Comparison of ENCODE assay signal across 11 cellular contexts in the genomic region with DNA sequence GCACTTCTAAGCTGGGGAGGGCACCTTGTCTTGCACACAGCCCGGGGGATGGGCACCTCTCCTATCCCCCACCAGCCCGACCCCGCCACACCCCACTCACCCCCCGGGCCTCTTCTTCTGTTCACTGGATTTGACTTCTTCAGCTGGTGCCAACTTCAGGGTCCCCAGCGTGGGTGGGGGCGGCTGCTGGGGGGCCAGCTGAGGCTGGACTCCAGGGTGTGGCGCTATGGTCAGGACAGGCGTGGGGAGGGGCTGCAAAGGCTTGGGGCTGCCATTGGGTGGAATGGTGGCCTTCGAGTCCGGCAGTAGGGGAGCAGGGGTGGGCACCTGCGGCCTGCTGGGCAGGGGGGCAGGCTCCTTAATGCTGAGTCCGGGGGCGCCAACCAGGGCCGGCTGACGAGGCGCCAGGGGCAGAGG. TPM values are rescaled to one million over a fixed set of nuclear protein-coding genes. Genes with fewer than 3 reads are reported as not detected.
A peak's percentile ranks its signal among the peaks of the same experiment; 100 is the strongest.
DNase-seq lines count a peak whose midpoint lies in the region; ATAC-seq, FAIRE-seq and TF ChIP-seq lines count a peak whose summit lies in the region.
"Had no signal": no experiment of that assay in that cellular context is flagged by ENCODE, and none has a peak within 500 bp of the region (broad histone marks: within the 10 kb centered on the region; RNA-seq: fewer than 3 reads in every experiment).

No MANE protein-coding gene starts in this region.

- no peak for TF ChIP-seq POLR2A in A549 (IDR thresholded peaks at IDR 0.05; ENCODE audit: low read length)

- no peaks in the 10 kb centered on the region for H3K9me3 ChIP-seq in A549
- H3K9me3 ChIP-seq in NT2/D1 (ENCODE audit: insufficient read depth, low read length), result no peaks in the 10 kb centered on the region
- no peaks in the 10 kb centered on the region for H3K9me3 ChIP-seq in endodermal cell (ENCODE audit: control insufficient read depth, low read length)
- no peaks in the 10 kb centered on the region for H3K9me3 ChIP-seq in neutrophil

- H3K9ac ChIP-seq in NT2/D1 (ENCODE audit: insufficient read length, low read depth) (peak overlapping the region; percentile 63), endodermal cell (ENCODE audit: extremely low read depth, low read length, poor library complexity, severe bottlenecking) (no peak overlapping the region)

- H3K4me3 Mint-ChIP-seq in endodermal cell, result peak overlapping the region; percentile 58

- peak overlapping the region; percentile 99 for H3K4me2 ChIP-seq in A549

- POLR2A ChIA-PET in A549 (lab: Yijun Ruan, JAX), result no interaction called here

- H3K4me3 ChIP-seq in A549 (peak overlapping the region; percentile 66; the same call in 2 of the 3 replicates), NT2/D1 (ENCODE audit: insufficient read length, low read depth) (no peak overlapping the region), endodermal cell (ENCODE audit: low read length) (no peak overlapping the region), neutrophil (ENCODE audit: low read depth in 1 of 2, low read length in 1 of 2) (peak overlapping the region; percentile 69 to 86)

- in situ Hi-C loops in GM13977 (cut with MboI; ENCODE audit: low pct_unique_long_range_greater_than_20kb, low sequenced_read_pairs, unreplicated experiment), result no loop called here

- CTCF ChIA-PET in A549 (lab: Yijun Ruan, JAX), result interaction anchor here (1.8 to 24.9 kb wide), 2 partner anchors 12 to 16 kb away, joined by 18 to 1099 read pairs; a partner anchor contains a TSS

- no peak overlapping the region for H3K27ac Mint-ChIP-seq in endodermal cell

- H3K27me3 Mint-ChIP-seq in endodermal cell (ENCODE audit: insufficient read depth), result no peaks in the 10 kb centered on the region

- TF ChIP-seq CTCF in A549 (IDR thresholded peaks at IDR 0.05), result no peak
- TF ChIP-seq CTCF in endodermal cell (conservative IDR thresholded peaks at IDR 0.05), result no peak
- TF ChIP-seq CTCF in neutrophil (IDR thresholded peaks at IDR 0.05), result no peak
- TF ChIP-seq CTCF in GM13977 (IDR thresholded peaks at IDR 0.05; ENCODE audit: extremely low read depth, insufficient read depth, missing control alignments), result no peak

- no peaks in the 10 kb centered on the region for H3K9me3 Mint-ChIP-seq in endodermal cell

- H3K4me1 Mint-ChIP-seq in endodermal cell, result peaks cover 36% of the 10 kb centered on the region

- no peaks in the 10 kb centered on the region for H3K27me3 ChIP-seq in NT2/D1 (ENCODE audit: insufficient read depth, insufficient read length)
- no peaks in the 10 kb centered on the region for H3K27me3 ChIP-seq in endodermal cell (ENCODE audit: control insufficient read depth, insufficient read depth, low read length, poor library complexity, severe bottlenecking)
- no peaks in the 10 kb centered on the region for H3K27me3 ChIP-seq in neutrophil

- DNase-seq in A549 (ENCODE audit: low read depth in 1 of 2, low spot score in 1 of 2) (no peak), NT2/D1 (ENCODE audit: low read depth, low spot score) (no peak), endodermal cell (no peak), GM13977 (ENCODE audit: low spot score) (no peak)
- DNase-seq: DND-41; stimulated activated CD4-positive, alpha-beta T cell treated with anti-CD3 and anti-CD28 coated beads, Interleukin-2, amount 100 ng/mL, for 24 hours; T1000 had no signal

- ATAC-seq in A549 (no peak), GM18861 (IDR thresholded peaks at IDR 0.05; ENCODE audit: unreplicated experiment) (no peak), HG03025 (IDR thresholded peaks at IDR 0.05; ENCODE audit: low FRiP score, unreplicated experiment) (no peak), GM18909 (IDR thresholded peaks at IDR 0.05; ENCODE audit: poor library complexity, unreplicated experiment) (no peak)

- WGBS in A549 (ENCODE audit: missing lambda C conversion rate), result 92% methylated on average over 8 of the region's 16 CpGs
- WGBS in endodermal cell (ENCODE audit: insufficient coverage in 1 of 2, insufficient read length in 1 of 2), 2 experiments, result 95 to 100% methylated on average over 6 to 16 of the region's 16 CpGs

- H3K36me3 ChIP-seq in NT2/D1 (ENCODE audit: insufficient read depth, insufficient read length, low read length) (peaks cover 3% of the 10 kb centered on the region), endodermal cell (ENCODE audit: control insufficient read depth, insufficient read depth, low read length) (no peaks in the 10 kb centered on the region), neutrophil (no peaks in the 10 kb centered on the region)

- no peak for TF ChIP-seq EP300 in A549 (IDR thresholded peaks at IDR 0.05)

- H3K27ac ChIP-seq in A549 (peak overlapping the region; percentile 97 to 99), endodermal cell (ENCODE audit: low read depth, low read length) (no peak overlapping the region), neutrophil (peak overlapping the region; percentile 100)

- peaks cover 56% of the 10 kb centered on the region for H3K4me1 ChIP-seq in A549
- peaks cover 45% of the 10 kb centered on the region for H3K4me1 ChIP-seq in NT2/D1 (ENCODE audit: insufficient read depth, insufficient read length)
- H3K4me1 ChIP-seq in endodermal cell (ENCODE audit: control insufficient read depth, insufficient read depth, low read length), result peaks cover 24% of the 10 kb centered on the region
- H3K4me1 ChIP-seq in neutrophil (ENCODE audit: control insufficient read depth in 1 of 2, insufficient read depth in 1 of 2, low read depth in 1 of 2, low read length in 1 of 2), result peaks cover 78 to 91% of the 10 kb centered on the region in 2 experiments

- FAIRE-seq in A549 (lab: Jason Lieb, UNC), result no peak

- H3K36me3 Mint-ChIP-seq in endodermal cell (ENCODE audit: low read depth), result peaks cover 6% of the 10 kb centered on the region

- no peak for TF ChIP-seq RAD21 in A549 (conservative IDR thresholded peaks at IDR 0.05 in 1 of 2, IDR thresholded peaks at IDR 0.05 in 1 of 2)

TF ChIP-seq in A549, 52 proteins besides CTCF, POLR2A, EP300 and RAD21:
- TF ChIP-seq KDM5A (IDR thresholded peaks at IDR 0.05), result no peak
- TF ChIP-seq, protein P1, sequence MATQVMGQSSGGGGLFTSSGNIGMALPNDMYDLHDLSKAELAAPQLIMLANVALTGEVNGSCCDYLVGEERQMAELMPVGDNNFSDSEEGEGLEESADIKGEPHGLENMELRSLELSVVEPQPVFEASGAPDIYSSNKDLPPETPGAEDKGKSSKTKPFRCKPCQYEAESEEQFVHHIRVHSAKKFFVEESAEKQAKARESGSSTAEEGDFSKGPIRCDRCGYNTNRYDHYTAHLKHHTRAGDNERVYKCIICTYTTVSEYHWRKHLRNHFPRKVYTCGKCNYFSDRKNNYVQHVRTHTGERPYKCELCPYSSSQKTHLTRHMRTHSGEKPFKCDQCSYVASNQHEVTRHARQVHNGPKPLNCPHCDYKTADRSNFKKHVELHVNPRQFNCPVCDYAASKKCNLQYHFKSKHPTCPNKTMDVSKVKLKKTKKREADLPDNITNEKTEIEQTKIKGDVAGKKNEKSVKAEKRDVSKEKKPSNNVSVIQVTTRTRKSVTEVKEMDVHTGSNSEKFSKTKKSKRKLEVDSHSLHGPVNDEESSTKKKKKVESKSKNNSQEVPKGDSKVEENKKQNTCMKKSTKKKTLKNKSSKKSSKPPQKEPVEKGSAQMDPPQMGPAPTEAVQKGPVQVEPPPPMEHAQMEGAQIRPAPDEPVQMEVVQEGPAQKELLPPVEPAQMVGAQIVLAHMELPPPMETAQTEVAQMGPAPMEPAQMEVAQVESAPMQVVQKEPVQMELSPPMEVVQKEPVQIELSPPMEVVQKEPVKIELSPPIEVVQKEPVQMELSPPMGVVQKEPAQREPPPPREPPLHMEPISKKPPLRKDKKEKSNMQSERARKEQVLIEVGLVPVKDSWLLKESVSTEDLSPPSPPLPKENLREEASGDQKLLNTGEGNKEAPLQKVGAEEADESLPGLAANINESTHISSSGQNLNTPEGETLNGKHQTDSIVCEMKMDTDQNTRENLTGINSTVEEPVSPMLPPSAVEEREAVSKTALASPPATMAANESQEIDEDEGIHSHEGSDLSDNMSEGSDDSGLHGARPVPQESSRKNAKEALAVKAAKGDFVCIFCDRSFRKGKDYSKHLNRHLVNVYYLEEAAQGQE (IDR thresholded peaks at IDR 0.05), result 0 out of 2 replicates have a peak, but pooled peaks have one; percentile 3

RNA-seq across cellular contexts. Expression of a gene that starts 6.1 kb away (rescaled TPM):
- 4.5 and 5.7 TPM in 2 replicates for polyA plus RNA-seq in A549 (2011; rRNA removed)
- polyA plus RNA-seq in A549 (2012; cell fraction: cytosol; rRNA removed), result 10.5 and 12.2 TPM in 2 replicates
- polyA plus RNA-seq in A549 (2012; cell fraction: nucleus; rRNA removed), result 54.0 and 59.8 TPM in 2 replicates
- 22.7 to 30.8 TPM (median 25.9 TPM) in 3 replicates for polyA plus RNA-seq in A549 (2017; fragmentation: RNase III; extraction: RNeasy Plus Mini Kit Qiagen cat#74134 plus additional on column Dnase treatment)
- 3.8 and 4.9 TPM in 2 replicates for polyA minus RNA-seq in A549 (2011; rRNA and poly(A)+ RNA removed)
- 10 to 100 TPM; 25.3 to 30.2 TPM for total RNA-seq in endodermal cell
- polyA plus RNA-seq in endodermal cell (2013, experiment 1 of 2), result 19.1 TPM
- 20.1 TPM for polyA plus RNA-seq in endodermal cell (2013, experiment 2 of 2)

RNA-seq across cellular contexts. Expression of a gene that starts 57.5 kb away (rescaled TPM):
- 24.9 and 37.0 TPM in 2 replicates for polyA plus RNA-seq in A549 (2011; rRNA removed)
- polyA plus RNA-seq in A549 (2012; cell fraction: cytosol; rRNA removed), result 75.9 and 88.8 TPM in 2 replicates
- 512 and 551 TPM in 2 replicates for polyA plus RNA-seq in A549 (2012; cell fraction: nucleus; rRNA removed)
- polyA plus RNA-seq in A549 (2017; fragmentation: RNase III; extraction: RNeasy Plus Mini Kit Qiagen cat#74134 plus additional on column Dnase treatment), result 45.3 to 55.3 TPM (median 53.3 TPM) in 3 replicates
- polyA minus RNA-seq in A549 (2011; rRNA and poly(A)+ RNA removed), result 29.3 and 30.7 TPM in 2 replicates
- 10 to 100 TPM; 62.5 to 77.3 TPM for total RNA-seq in endodermal cell
- 80.3 TPM for polyA plus RNA-seq in endodermal cell (2013, experiment 1 of 2)
- polyA plus RNA-seq in endodermal cell (2013, experiment 2 of 2), result 69.3 TPM

RNA-seq across cellular contexts. Expression of a gene that starts 58.5 kb away (rescaled TPM):
- 38.3 and 45.7 TPM in 2 replicates for polyA plus RNA-seq in A549 (2011; rRNA removed)
- polyA plus RNA-seq in A549 (2012; cell fraction: cytosol; rRNA removed), result 37.6 and 38.7 TPM in 2 replicates
- 40.7 and 56.7 TPM in 2 replicates for polyA plus RNA-seq in A549 (2012; cell fraction: nucleus; rRNA removed)
- 84.1 to 93.0 TPM (median 87.8 TPM) in 3 replicates for polyA plus RNA-seq in A549 (2017; fragmentation: RNase III; extraction: RNeasy Plus Mini Kit Qiagen cat#74134 plus additional on column Dnase treatment)
- 62.1 and 63.8 TPM in 2 replicates for polyA minus RNA-seq in A549 (2011; rRNA and poly(A)+ RNA removed)
- total RNA-seq in endodermal cell, result 10 to 100 TPM; 40.1 to 43.3 TPM
- 37.0 TPM for polyA plus RNA-seq in endodermal cell (2013, experiment 1 of 2)
- 38.7 TPM for polyA plus RNA-seq in endodermal cell (2013, experiment 2 of 2)

Comparison
In these comparisons a context has a peak if more than half of its experiments do, and no peak if none do; other contexts are left out.
1. H3K4me3 ChIP-seq: peak in A549 (single experiment) and neutrophil (2 of 2); none in NT2/D1 (single experiment) and endodermal cell (single experiment).